Comparison of ENCODE assay signal across 19 cellular contexts in the genomic region with DNA sequence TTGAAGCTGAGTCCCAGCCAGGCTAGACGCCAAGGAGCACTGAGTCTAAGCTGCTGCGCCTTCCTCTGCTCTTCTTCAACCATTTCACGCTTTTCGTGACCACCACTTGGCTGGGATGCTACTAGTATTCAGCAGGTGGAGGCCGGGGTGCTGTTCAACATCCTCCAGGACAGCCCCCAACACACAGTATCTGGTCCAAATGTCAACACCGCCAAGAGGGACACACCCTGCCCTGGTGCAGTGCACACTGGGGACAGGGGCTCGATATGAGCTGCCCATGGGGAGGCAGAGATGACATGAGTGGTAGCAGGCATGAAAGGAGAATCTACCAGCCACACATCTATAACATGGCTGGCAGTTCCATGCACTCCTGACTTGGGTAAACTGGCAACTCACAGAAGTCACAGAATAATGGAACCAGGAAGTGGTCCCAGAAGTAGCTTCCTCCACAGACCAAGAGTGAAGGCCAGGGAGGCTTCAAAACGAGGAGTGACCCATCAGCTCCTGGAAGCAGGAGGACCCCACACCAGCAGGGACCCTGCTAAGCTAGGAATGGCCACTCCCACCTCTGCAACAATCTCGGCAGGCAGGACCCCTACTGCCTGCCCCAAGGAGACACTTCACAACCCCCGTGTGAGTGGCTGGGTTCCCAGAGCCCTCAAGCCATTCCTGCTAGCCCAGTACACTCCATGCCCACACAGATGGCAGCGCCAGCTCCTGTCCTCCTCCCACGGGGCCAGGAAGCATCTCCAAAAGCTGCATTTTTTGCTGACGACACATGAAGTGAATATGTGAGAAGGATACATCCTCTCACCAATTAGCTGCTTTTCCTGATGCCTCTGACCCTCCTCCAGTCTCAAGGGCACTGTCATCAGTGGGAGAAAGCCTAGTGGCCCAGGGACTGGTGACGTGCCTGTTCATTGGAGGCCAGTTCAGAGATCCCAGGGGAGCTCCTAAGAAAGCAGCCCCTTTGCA.
DNase-seq lines count a peak whose midpoint lies in the region; ATAC-seq and TF ChIP-seq lines count a peak whose summit lies in the region.
"Had no signal": no experiment of that assay in that cellular context is flagged by ENCODE, and none has a peak within 500 bp of the region (broad histone marks: within the 10 kb centered on the region; RNA-seq: fewer than 3 reads in every experiment).

No MANE protein-coding gene starts in this region.

- H3K4me3 ChIP-seq in MG63: no peak overlapping the region
- H3K4me3 ChIP-seq in fibroblast of mammary gland (ENCODE audit: control insufficient read depth, low read depth, low read length): no peak overlapping the region
- no peak overlapping the region for H3K4me3 ChIP-seq in upper lobe of right lung
- H3K4me3 ChIP-seq: dorsolateral prefrontal cortex had no signal

- H3K27ac Mint-ChIP-seq in activated CD8-positive, alpha-beta memory T cell treated with anti-CD3 and anti-CD28 coated beads, Interleukin-2, amount 10 ng/mL, durations not matched to agents 7 days and 5 days: no peak overlapping the region
- H3K27ac Mint-ChIP-seq in stimulated activated naive CD8-positive, alpha-beta T cell treated with anti-CD3 and anti-CD28 coated beads, Interleukin-15, amount 100 ng/mL, for 72 hours: no peak overlapping the region
- H3K27ac Mint-ChIP-seq: activated T-helper 2 cell treated with anti-CD3 and anti-CD28 coated beads, Interferon-gamma antibody, Interleukin-2, Interleukin-4, amounts not matched to agents 10 μg/mL and 5 μg/mL and 100 μg/mL, durations not matched to agents 14 hours and 24 hours and 36 hours had no signal

- peaks cover 9% of the 10 kb centered on the region for H3K36me3 Mint-ChIP-seq in activated CD8-positive, alpha-beta memory T cell treated with anti-CD3 and anti-CD28 coated beads, Interleukin-2, amount 10 ng/mL, durations not matched to agents 7 days and 5 days

- H3K9me3 ChIP-seq in MG63 (no peaks in the 10 kb centered on the region), upper lobe of right lung (no peaks in the 10 kb centered on the region)

- H3K4me1 Mint-ChIP-seq in activated CD8-positive, alpha-beta memory T cell treated with anti-CD3 and anti-CD28 coated beads, Interleukin-2, amount 10 ng/mL, durations not matched to agents 7 days and 5 days: no peaks in the 10 kb centered on the region
- H3K4me1 Mint-ChIP-seq in stimulated activated naive CD8-positive, alpha-beta T cell treated with anti-CD3 and anti-CD28 coated beads, Interleukin-15, amount 100 ng/mL, for 72 hours: no peaks in the 10 kb centered on the region

- H3K9me3 Mint-ChIP-seq in activated CD8-positive, alpha-beta memory T cell treated with anti-CD3 and anti-CD28 coated beads, Interleukin-2, amount 10 ng/mL, durations not matched to agents 7 days and 5 days (ENCODE audit: low read depth): no peaks in the 10 kb centered on the region
- H3K9me3 Mint-ChIP-seq in stimulated activated naive CD8-positive, alpha-beta T cell treated with anti-CD3 and anti-CD28 coated beads, Interleukin-15, amount 100 ng/mL, for 72 hours: no peaks in the 10 kb centered on the region
- H3K9me3 Mint-ChIP-seq: activated T-helper 2 cell treated with anti-CD3 and anti-CD28 coated beads, Interferon-gamma antibody, Interleukin-2, Interleukin-4, amounts not matched to agents 10 μg/mL and 5 μg/mL and 100 μg/mL, durations not matched to agents 14 hours and 24 hours and 36 hours had no signal

- peak; percentile 42 for DNase-seq in activated effector memory CD4-positive, alpha-beta T cell treated with anti-CD3 and anti-CD28 coated beads, Interleukin-2, amount 50 U/mL, for 16 hours
- DNase-seq in activated effector memory CD4-positive, alpha-beta T cell treated with Interleukin-2 at 50 U/mL for 16 hours: no peak
- DNase-seq in MG63: peak; percentile 47
- peak; percentile 25 for DNase-seq in fibroblast of mammary gland (ENCODE audit: low read depth)
- peak; percentile 46 for DNase-seq in upper lobe of right lung
- no peak for DNase-seq in activated CD8-positive, alpha-beta memory T cell treated with anti-CD3 and anti-CD28 coated beads, Interleukin-2, amount 10 ng/mL, durations not matched to agents 7 days and 5 days
- no peak for DNase-seq in stimulated activated naive CD8-positive, alpha-beta T cell treated with anti-CD3 and anti-CD28 coated beads, Interleukin-15, amount 100 ng/mL, for 72 hours
- DNase-seq: amygdala; central memory CD4-positive, alpha-beta T cell; mammary epithelial cell; NCI-H1417 treated with DMSO at 0.1 percent for 48 hours; NCI-H2171 treated with DMSO at 0.1 percent for 48 hours; SHP77; stimulated activated CD4-positive, alpha-beta T cell treated with anti-CD3 and anti-CD28 coated beads, Interleukin-15, amount 100 ng/mL, for 24 hours; substantia nigra had no signal

- no peak for ATAC-seq in upper lobe of right lung
- ATAC-seq in HG03469 (IDR thresholded peaks at IDR 0.05; ENCODE audit: unreplicated experiment): no peak
- ATAC-seq in activated CD8-positive, alpha-beta memory T cell treated with anti-CD3 and anti-CD28 coated beads, Interleukin-2, amount 10 ng/mL, durations not matched to agents 7 days and 5 days: no peak
- no peak for ATAC-seq in stimulated activated naive CD8-positive, alpha-beta T cell treated with anti-CD3 and anti-CD28 coated beads, Interleukin-15, amount 100 ng/mL, for 72 hours

- no peak overlapping the region for H3K4me3 Mint-ChIP-seq in activated CD8-positive, alpha-beta memory T cell treated with anti-CD3 and anti-CD28 coated beads, Interleukin-2, amount 10 ng/mL, durations not matched to agents 7 days and 5 days
- no peak overlapping the region for H3K4me3 Mint-ChIP-seq in stimulated activated naive CD8-positive, alpha-beta T cell treated with anti-CD3 and anti-CD28 coated beads, Interleukin-15, amount 100 ng/mL, for 72 hours

- H3K27me3 Mint-ChIP-seq in activated CD8-positive, alpha-beta memory T cell treated with anti-CD3 and anti-CD28 coated beads, Interleukin-2, amount 10 ng/mL, durations not matched to agents 7 days and 5 days: no peaks in the 10 kb centered on the region
- H3K27me3 Mint-ChIP-seq in stimulated activated naive CD8-positive, alpha-beta T cell treated with anti-CD3 and anti-CD28 coated beads, Interleukin-15, amount 100 ng/mL, for 72 hours: no peaks in the 10 kb centered on the region

- H3K27ac ChIP-seq in upper lobe of right lung: no peak overlapping the region
- H3K27ac ChIP-seq: C4-2B had no signal

- intact Hi-C loops in upper lobe of right lung (cut with DNase I): no loop called here

- H3K27me3 ChIP-seq in MG63 (no peaks in the 10 kb centered on the region), upper lobe of right lung (no peaks in the 10 kb centered on the region)
- H3K27me3 ChIP-seq: dorsolateral prefrontal cortex had no signal

- CTCF ChIA-PET in activated CD8-positive, alpha-beta memory T cell treated with anti-CD3 and anti-CD28 coated beads, Interleukin-2, amount 10 ng/mL, durations not matched to agents 7 days and 5 days (lab: Charles Lee): interaction anchor here (1.2 kb wide), 1 partner anchor 26 kb away, joined by 4 read pairs; no protein-coding TSS in a partner anchor

- TF ChIP-seq CTCF in fibroblast of mammary gland (conservative IDR thresholded peaks at IDR 0.05; ENCODE audit: control insufficient read depth, insufficient read depth, low read depth, low read length): no peak
- TF ChIP-seq CTCF in upper lobe of right lung (IDR thresholded peaks at IDR 0.05): no peak

- no peaks in the 10 kb centered on the region for H3K4me1 ChIP-seq in upper lobe of right lung

- peaks cover 39% of the 10 kb centered on the region for H3K36me3 ChIP-seq in MG63
- H3K36me3 ChIP-seq in upper lobe of right lung: peaks cover 95% of the 10 kb centered on the region

Comparison
In these comparisons a context has a peak if more than half of its experiments do, and no peak if none do; other contexts are left out.
1. DNase-seq: peak in activated effector memory CD4-positive, alpha-beta T cell treated with anti-CD3 and anti-CD28 coated beads, Interleukin-2, amount 50 U/mL, for 16 hours (single experiment), MG63 (single experiment), fibroblast of mammary gland (single experiment) and upper lobe of right lung (single experiment); none in activated effector memory CD4-positive, alpha-beta T cell treated with Interleukin-2 at 50 U/mL for 16 hours (single experiment), activated CD8-positive, alpha-beta memory T cell treated with anti-CD3 and anti-CD28 coated beads, Interleukin-2, amount 10 ng/mL, durations not matched to agents 7 days and 5 days (single experiment) and stimulated activated naive CD8-positive, alpha-beta T cell treated with anti-CD3 and anti-CD28 coated beads, Interleukin-15, amount 100 ng/mL, for 72 hours (0 of 2).